8 cellular contexts compared by ENCODE assay signal in genomic region chr6:142692942-142693341, GRCh38.
DNase-seq lines count a peak whose midpoint lies in the region; ATAC-seq and TF ChIP-seq lines count a peak whose summit lies in the region.

No MANE protein-coding gene starts in this region.

- no peak overlapping the region for H3K9ac ChIP-seq in neural progenitor cell

- H3K9me3 ChIP-seq in neural progenitor cell (ENCODE audit: low read depth) (no peaks in the 10 kb centered on the region), stomach (no peaks in the 10 kb centered on the region)

- TF ChIP-seq POLR2A in stomach (IDR thresholded peaks at IDR 0.05) = no peak

- WGBS in stomach, 5 donors = 25 to 31% (median 28%) methylated on average over 11 of the region's 11 CpGs

- DNase-seq in AML-193 (lab: John Stamatoyannopoulos, UW) (peak; percentile 18 to 53), OCI-M1 (lab: John Stamatoyannopoulos, UW) (peak; percentile 75), fibroblast of peridontal ligament (ENCODE audit: extremely low read depth) (peak; percentile 96), neural progenitor cell (ENCODE audit: low spot score) (peak; percentile 81), stomach (peak; percentile 58)
- DNase-seq in activated T-cell treated with anti-CD3 and anti-CD28 coated beads, Interleukin-2, amount 50 U/mL, for 48 hours = peak; percentile 74 to 81

- peak; percentile 78 for ATAC-seq in GM18867 (IDR thresholded peaks at IDR 0.05; ENCODE audit: unreplicated experiment)
- ATAC-seq in HG03565 (IDR thresholded peaks at IDR 0.05; ENCODE audit: unreplicated experiment) = peak; percentile 76

- H3K27me3 ChIP-seq in neural progenitor cell = no peaks in the 10 kb centered on the region
- H3K27me3 ChIP-seq in stomach = no peaks in the 10 kb centered on the region

- peak overlapping the region; percentile 48 for H3K4me2 ChIP-seq in neural progenitor cell

- H3K27ac ChIP-seq in neural progenitor cell (no peak overlapping the region), stomach (no peak overlapping the region)

- H3K4me3 Mint-ChIP-seq in neural progenitor cell = no peak overlapping the region

- no peak for TF ChIP-seq EP300 in stomach (IDR thresholded peaks at IDR 0.05)

- H3K36me3 Mint-ChIP-seq in neural progenitor cell = no peaks in the 10 kb centered on the region

- intact Hi-C loops in stomach (cut with DNase I; ENCODE audit: low total_unique reads) = loop anchor here (5.0 to 10.0 kb wide), 2 partner anchors 334 to 732 kb away; no protein-coding TSS in a partner anchor

- H3K36me3 ChIP-seq in neural progenitor cell (no peaks in the 10 kb centered on the region), stomach (no peaks in the 10 kb centered on the region)

- peaks cover 3% of the 10 kb centered on the region for H3K27me3 Mint-ChIP-seq in neural progenitor cell (ENCODE audit: insufficient read depth, low read depth)

- no peaks in the 10 kb centered on the region for H3K79me2 ChIP-seq in neural progenitor cell (ENCODE audit: low read depth)

- no peaks in the 10 kb centered on the region for H3K9me3 Mint-ChIP-seq in neural progenitor cell

- TF ChIP-seq CTCF in neural progenitor cell (IDR thresholded peaks at IDR 0.05) (peak; percentile 98), stomach (IDR thresholded peaks at IDR 0.05) (peak in 5 of 7 experiments; percentile 82 to 94 (median 94))

- H2AFZ ChIP-seq in neural progenitor cell (replicated peaks) = peak overlapping the region; percentile 93

- H4K20me1 ChIP-seq in neural progenitor cell (ENCODE audit: low read depth) = no peaks in the 10 kb centered on the region

- H3K4me1 ChIP-seq in neural progenitor cell (peaks cover 4% of the 10 kb centered on the region), stomach (peaks cover 12 to 43% (median 22%) of the 10 kb centered on the region in 4 donors)

- H3F3A ChIP-seq in neural progenitor cell (ENCODE audit: low read depth) = no peaks in the 10 kb centered on the region

- H3K4me3 ChIP-seq in neural progenitor cell (no peak overlapping the region), stomach (no peak overlapping the region)

- peak overlapping the region; percentile 72 for H3K27ac Mint-ChIP-seq in neural progenitor cell

- peaks cover 10% of the 10 kb centered on the region for H3K4me1 Mint-ChIP-seq in neural progenitor cell

Comparison
In these comparisons a context has a peak if more than half of its experiments do, and no peak if none do; other contexts are left out.
1. DNase-seq: peak in every context shown above with its lines; median percentile 96 in fibroblast of peridontal ligament; 81 in neural progenitor cell; 78 in activated T-cell treated with anti-CD3 and anti-CD28 coated beads, Interleukin-2, amount 50 U/mL, for 48 hours; 75 in OCI-M1; 58 in stomach; 36 in AML-193.